Comparison of ENCODE assay signal across 9 cellular contexts in the genomic region with DNA sequence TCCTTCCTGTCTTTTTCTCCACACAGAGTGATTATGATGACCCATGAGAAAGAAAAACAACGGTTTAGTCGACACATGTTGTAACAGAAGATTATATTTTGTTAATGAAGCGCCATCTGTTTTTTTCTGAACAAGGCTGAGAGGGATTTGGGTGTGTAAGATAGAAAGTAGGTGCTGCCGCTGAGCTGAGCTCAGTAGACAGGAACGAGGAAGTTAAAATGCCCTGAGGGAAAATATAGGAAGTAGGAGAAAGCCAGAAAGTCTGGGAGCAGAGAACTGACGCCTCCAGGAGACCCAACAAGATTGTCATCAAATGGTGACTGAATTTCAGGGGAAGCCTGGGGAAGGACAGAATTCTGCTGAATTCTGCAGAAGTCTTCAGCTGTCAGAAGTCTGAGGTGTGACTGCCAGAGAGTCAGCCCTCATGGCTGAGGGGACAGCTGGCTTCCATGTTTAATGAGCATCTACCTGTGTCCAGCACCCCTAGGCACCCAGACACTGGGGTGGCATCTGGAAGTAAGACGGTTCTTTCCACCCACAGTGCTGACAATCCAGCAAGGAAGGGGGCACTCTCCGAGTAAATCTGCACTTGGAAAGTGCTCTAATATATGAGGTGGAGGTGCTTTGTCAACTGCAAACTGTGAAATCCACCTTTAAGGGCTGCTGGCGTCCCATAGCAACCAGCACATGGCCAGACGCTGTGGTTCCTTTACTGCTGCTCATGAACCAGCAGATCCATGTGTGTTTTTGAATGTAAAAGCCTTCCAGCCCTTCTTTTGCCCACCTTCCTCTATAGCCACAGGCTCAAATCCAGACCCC. TPM values are rescaled to one million over a fixed set of nuclear protein-coding genes. Genes with fewer than 3 reads are reported as not detected.
DNase-seq lines count a peak whose midpoint lies in the region; ATAC-seq and TF ChIP-seq lines count a peak whose summit lies in the region.
"Had no signal": no experiment of that assay in that cellular context is flagged by ENCODE, and none has a peak within 500 bp of the region (broad histone marks: within the 10 kb centered on the region; RNA-seq: fewer than 3 reads in every experiment).

No MANE protein-coding gene starts in this region.

- no peaks in the 10 kb centered on the region for H3K27me3 ChIP-seq in PC-9 (ENCODE audit: insufficient read depth, low read depth)

- peak overlapping the region; percentile 63 for H2AFZ ChIP-seq in PC-9

- H3K36me3 ChIP-seq in PC-9 (ENCODE audit: low read depth) = no peaks in the 10 kb centered on the region

- peak overlapping the region; percentile 96 for H3K27ac ChIP-seq in PC-9

- no peaks in the 10 kb centered on the region for H3K79me2 ChIP-seq in PC-9 (ENCODE audit: low read depth)

- H3K4me1 ChIP-seq in PC-9 (replicated peaks; ENCODE audit: insufficient read depth) = peaks cover 57% of the 10 kb centered on the region

- ATAC-seq in sciatic nerve (peak; percentile 44), GM21447 (IDR thresholded peaks at IDR 0.05; ENCODE audit: unreplicated experiment) (no peak), GM18858 (IDR thresholded peaks at IDR 0.05; ENCODE audit: unreplicated experiment) (no peak)
- ATAC-seq in activated CD4-positive, CD25-positive, alpha-beta regulatory T cell treated with anti-CD3 and anti-CD28 coated beads, Interleukin-2, amount 50 U/mL, for 24 hours = no peak
- ATAC-seq: activated CD4-positive, alpha-beta T cell treated with anti-CD3 and anti-CD28 coated beads for 36 hours had no signal

- intact Hi-C loops in PC-9 (cut with micrococcal nuclease; ENCODE audit: unreplicated experiment) = loop anchor here (1.0 kb wide), 4 partner anchors 12 to 30 kb away; a partner anchor contains a TSS
- intact Hi-C loops in sciatic nerve (cut with DNase I) = no loop called here

- H3K9me2 ChIP-seq in PC-9 (ENCODE audit: insufficient read depth) = no peaks in the 10 kb centered on the region

- H3F3A ChIP-seq in PC-9 (ENCODE audit: insufficient read depth, low read depth) = peaks cover 42% of the 10 kb centered on the region

- TSS peak; percentile 98 for BruUV-seq in PC-9 (replicated peaks; lab: Mats Ljungman, UMichigan)

- peak overlapping the region; percentile 44; the same call in 1 of the 2 replicates for H3K4me3 ChIP-seq in PC-9
- H3K4me3 ChIP-seq in fibroblast of mammary gland (ENCODE audit: control insufficient read depth, low read depth, low read length) = no peak overlapping the region

- CTCF ChIA-PET in PC-9 (lab: Charles Lee) = interaction anchor here (4.1 kb wide), 1 partner anchor 11 kb away, joined by 33 read pairs; a partner anchor contains a TSS

- no peak for TF ChIP-seq CTCF in PC-9 (conservative IDR thresholded peaks at IDR 0.05)
- no peak for TF ChIP-seq CTCF in fibroblast of mammary gland (conservative IDR thresholded peaks at IDR 0.05; ENCODE audit: control insufficient read depth, insufficient read depth, low read depth, low read length)

- H3K4me2 ChIP-seq in PC-9 = peak overlapping the region; percentile 80

- no peaks in the 10 kb centered on the region for H4K20me1 ChIP-seq in PC-9 (ENCODE audit: insufficient read depth)

- peak; percentile 93 for DNase-seq in ELR (ENCODE audit: low read depth)
- peak; percentile 72 to 98 for DNase-seq in PC-9
- peak; percentile 33 for DNase-seq in fibroblast of mammary gland (ENCODE audit: low read depth)
- DNase-seq in sciatic nerve (ENCODE audit: low spot score) = no peak
- no peak for DNase-seq in NK-92 (lab: John Stamatoyannopoulos, UW; ENCODE audit: unreplicated experiment)
- DNase-seq: activated CD4-positive, alpha-beta T cell treated with anti-CD3 and anti-CD28 coated beads for 36 hours had no signal

- no peaks in the 10 kb centered on the region for H3K9me3 ChIP-seq in PC-9 (ENCODE audit: insufficient read depth, low read depth)

- POLR2A ChIA-PET in PC-9 (lab: Charles Lee; ENCODE audit: unreplicated experiment) = interaction anchor here (0.6 to 1.0 kb wide), 5 partner anchors 13 to 476 kb away, joined by 3 to 9 read pairs (median 3); no protein-coding TSS in a partner anchor

RNA-seq across cellular contexts. Expression of a gene that starts 12.5 kb away (rescaled TPM):
- total RNA-seq in PC-9 (2021) = 97.0 and 108 TPM in 2 replicates
- total RNA-seq in sciatic nerve = 103 TPM

RNA-seq across cellular contexts. Expression of a gene that starts 22.0 kb away (rescaled TPM):
- total RNA-seq in PC-9 (2021) (0.23 TPM in 1 of 2 replicates, not detected in the other), sciatic nerve (0.53 TPM)
- total RNA-seq: activated CD4-positive, alpha-beta T cell treated with anti-CD3 and anti-CD28 coated beads for 36 hours had no signal

Comparison
In these comparisons a context has a peak if more than half of its experiments do, and no peak if none do; other contexts are left out.
1. DNase-seq: peak in ELR (single experiment), PC-9 (2 of 2) and fibroblast of mammary gland (single experiment); none in sciatic nerve (single experiment) and NK-92 (single experiment).